ENCODE assay signal across 23 cellular contexts in the genomic region with DNA sequence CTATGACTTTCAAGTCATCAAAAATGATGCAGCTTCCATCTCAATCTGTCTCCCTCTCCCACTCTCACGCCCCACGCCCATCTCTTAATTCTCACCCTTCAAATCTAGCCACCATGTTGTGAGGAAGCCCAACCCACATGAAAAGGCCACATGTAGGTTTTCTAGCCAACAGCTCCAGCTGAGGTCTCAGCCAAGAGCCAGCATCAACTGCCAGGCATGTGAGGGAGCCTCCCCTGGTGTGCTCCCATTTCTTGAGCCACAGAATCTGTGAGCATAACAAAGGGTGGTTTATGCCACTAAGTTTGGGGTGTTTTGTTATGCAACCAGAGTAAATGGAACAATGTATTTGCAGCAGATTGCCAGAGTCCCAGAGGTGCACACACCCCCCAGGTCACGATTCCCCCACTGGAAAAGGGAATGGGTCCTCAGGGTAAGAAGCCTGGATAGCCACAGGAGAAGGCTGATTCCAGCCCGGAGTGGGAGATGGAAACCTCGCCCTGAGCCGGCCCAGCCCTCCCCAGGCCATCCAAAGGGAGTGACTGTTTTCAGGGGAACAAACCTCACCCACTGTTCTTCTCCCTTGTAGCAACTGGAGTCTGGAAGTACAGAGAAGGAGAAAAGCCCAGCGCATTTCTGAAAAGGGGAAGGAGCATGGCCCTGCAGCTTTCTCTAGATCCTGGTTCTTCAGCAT. TPM values are rescaled to one million over a fixed set of nuclear protein-coding genes. Genes with fewer than 3 reads are reported as not detected.
DNase-seq lines count a peak whose midpoint lies in the region; ATAC-seq, FAIRE-seq and TF ChIP-seq lines count a peak whose summit lies in the region.
"Had no signal": no experiment of that assay in that cellular context is flagged by ENCODE, and none has a peak within 500 bp of the region (broad histone marks: within the 10 kb centered on the region; RNA-seq: fewer than 3 reads in every experiment).

No MANE protein-coding gene starts in this region.

- H2AFZ ChIP-seq in IMR-90 (replicated peaks; ENCODE audit: low read length, poor library complexity), result no peak overlapping the region

- no peak overlapping the region for H2BK20ac ChIP-seq in IMR-90 (ENCODE audit: low read depth, low read length)

- no peak overlapping the region for H4K5ac ChIP-seq in IMR-90 (ENCODE audit: low read depth, low read length)

- no TSS peak for BruUV-seq in IMR-90 (replicated peaks; lab: Mats Ljungman, UMichigan)

- intact Hi-C loops in IMR-90 (cut with micrococcal nuclease) (no loop called here), kidney (cut with DNase I) (no loop called here), spleen (cut with DNase I; ENCODE audit: low total_unique reads) (no loop called here)

- H3K18ac ChIP-seq in IMR-90 (ENCODE audit: low read depth, low read length), result no peak overlapping the region

- H3K27ac ChIP-seq in IMR-90 (ENCODE audit: insufficient read depth, low read length), result no peak overlapping the region
- H3K27ac ChIP-seq in RWPE2 (ENCODE audit: poor library complexity, severe bottlenecking), result peak overlapping the region; percentile 66
- H3K27ac ChIP-seq in kidney (ENCODE audit: low read depth in 2 of 2, low read length in 2 of 2), result no peak overlapping the region
- no peak overlapping the region for H3K27ac ChIP-seq in spleen

- H4K8ac ChIP-seq in IMR-90 (ENCODE audit: low read depth in 2 of 2, low read length in 2 of 2), result no peak overlapping the region

- H3K4me3 ChIP-seq in IMR-90 (ENCODE audit: insufficient read depth, low read depth, low read length), result no peak overlapping the region
- no peak overlapping the region for H3K4me3 ChIP-seq in RWPE2 (ENCODE audit: severe bottlenecking)
- H3K4me3 ChIP-seq in kidney (ENCODE audit: low read length in 2 of 2), result no peak overlapping the region
- no peak overlapping the region for H3K4me3 ChIP-seq in spleen
- H3K4me3 ChIP-seq: GM12878, MG63 had no signal

- H3K36me3 ChIP-seq in IMR-90 (ENCODE audit: control insufficient read depth, insufficient read depth, low read length) (no peaks in the 10 kb centered on the region), RWPE2 (ENCODE audit: low read depth) (no peaks in the 10 kb centered on the region), kidney (ENCODE audit: control insufficient read depth in 1 of 2, insufficient read depth in 2 of 2, low read length in 2 of 2) (no peaks in the 10 kb centered on the region), spleen (no peaks in the 10 kb centered on the region)
- H3K36me3 ChIP-seq: MG63 had no signal

- in situ Hi-C loops in IMR-90 (cut with MboI; ENCODE audit: low sequenced_read_pairs), result no loop called here
- in situ Hi-C loops in GM13976 (cut with MboI; ENCODE audit: low sequenced_read_pairs, unreplicated experiment), result no loop called here

- H3K4me1 ChIP-seq in IMR-90 (ENCODE audit: control insufficient read depth, insufficient read depth, low read length) (peaks cover 12% of the 10 kb centered on the region), RWPE2 (ENCODE audit: insufficient read depth, poor library complexity, severe bottlenecking) (peaks cover 10% of the 10 kb centered on the region), kidney (ENCODE audit: control insufficient read depth in 1 of 2, insufficient read depth in 1 of 2, low read depth in 1 of 2, low read length in 2 of 2) (no peaks in the 10 kb centered on the region), spleen (peaks cover 0 to 14% (median 5%) of the 10 kb centered on the region in 6 donors)

- no peak overlapping the region for H2BK15ac ChIP-seq in IMR-90 (ENCODE audit: low read depth, low read length)

- TF ChIP-seq CTCF in IMR-90 (conservative IDR thresholded peaks at IDR 0.05; ENCODE audit: low read depth, low read length), result no peak
- TF ChIP-seq CTCF in RWPE2 (IDR thresholded peaks at IDR 0.05; ENCODE audit: poor library complexity, severe bottlenecking), result no peak
- no peak for TF ChIP-seq CTCF in kidney (IDR thresholded peaks at IDR 0.05; ENCODE audit: borderline replicate concordance, extremely low read depth, insufficient read depth)
- no peak for TF ChIP-seq CTCF in spleen (IDR thresholded peaks at IDR 0.05 in 8 of 11, conservative IDR thresholded peaks at IDR 0.05 in 3 of 11)
- no peak for TF ChIP-seq CTCF in GM13976 (IDR thresholded peaks at IDR 0.05; ENCODE audit: borderline replicate concordance, control extremely low read depth, extremely low read depth, insufficient read depth, missing control alignments)

- no peaks in the 10 kb centered on the region for H3K27me3 ChIP-seq in IMR-90 (ENCODE audit: control insufficient read depth, insufficient read depth, low read length)
- H3K27me3 ChIP-seq in RWPE2 (ENCODE audit: insufficient read depth, poor library complexity, severe bottlenecking), result no peaks in the 10 kb centered on the region
- peaks cover 0 to 19% (median 0%) of the 10 kb centered on the region in 7 donors for H3K27me3 ChIP-seq in spleen (replicated peaks in 1 of 7)
- H3K27me3 ChIP-seq: MG63 had no signal

- no peak overlapping the region for H2AK9ac ChIP-seq in IMR-90 (replicated peaks; ENCODE audit: low read depth, low read length, poor library complexity)

- no peak overlapping the region for H3K14ac ChIP-seq in IMR-90 (replicated peaks; ENCODE audit: low read depth, low read length)

- POLR2A ChIA-PET in IMR-90 (lab: Charles Lee; ENCODE audit: unreplicated experiment), result no interaction called here

- no peaks in the 10 kb centered on the region for H4K20me1 ChIP-seq in IMR-90 (ENCODE audit: insufficient read depth, low read length)

- H4K91ac ChIP-seq in IMR-90 (ENCODE audit: insufficient read depth, low read depth, low read length), result no peak overlapping the region

- H3K56ac ChIP-seq in IMR-90 (ENCODE audit: extremely low read depth, insufficient read depth, low read length), result no peak overlapping the region

- no peaks in the 10 kb centered on the region; the same call in 1 of the 2 replicates for H3K9me1 ChIP-seq in IMR-90 (ENCODE audit: insufficient read depth, low read length)

- no peak overlapping the region for H3K4me2 ChIP-seq in IMR-90 (ENCODE audit: low read depth, low read length)

- H3K23ac ChIP-seq in IMR-90 (ENCODE audit: low read depth, low read length), result no peak overlapping the region

- H2BK120ac ChIP-seq in IMR-90 (ENCODE audit: low read depth, low read length), result no peak overlapping the region

- ATAC-seq in IMR-90 (ENCODE audit: low read depth) (no peak), RWPE2 (ENCODE audit: low read depth) (no peak)
- ATAC-seq: GM12878 had no signal

- no peak for TF ChIP-seq RAD21 in IMR-90 (IDR thresholded peaks at IDR 0.05; ENCODE audit: low read length)

- 0 out of 4 replicates have a peak, but pooled peaks cover 0 to 3% of the 10 kb centered on the region in 2 experiments for H3K79me1 ChIP-seq in IMR-90 (ENCODE audit: low read depth in 1 of 2, low read length in 2 of 2)

- WGBS in IMR-90 (ENCODE audit: extremely low coverage in 2 of 2, insufficient read length in 1 of 2), 2 experiments, result 100% methylated on average over 1 of the region's 7 CpGs; no CpG with 5 or more reads in 1 of the 2 experiments
- WGBS in spleen, 5 donors, result 76 to 98% (median 91%) methylated on average over 7 of the region's 7 CpGs

- peak overlapping the region; percentile 51; the same call in 1 of the 2 replicates for H2AK5ac ChIP-seq in IMR-90 (ENCODE audit: low read depth, low read length)

- TF ChIP-seq POLR2A in IMR-90 (IDR thresholded peaks at IDR 0.05; ENCODE audit: low read depth, low read length) (no peak), spleen (IDR thresholded peaks at IDR 0.05) (no peak)

- FAIRE-seq in kidney (lab: Jason Lieb, UNC), result no peak
- FAIRE-seq: G401.6, GM12878 had no signal

- CTCF ChIA-PET in IMR-90 (lab: Yijun Ruan, JAX), result no interaction called here

- DNase-seq in IMR-90, result no peak
- DNase-seq in RWPE2 (ENCODE audit: low spot score), result no peak
- peak; percentile 29 for DNase-seq in kidney
- peak; percentile 6 for DNase-seq in spleen
- DNase-seq in GF-D8 (lab: John Stamatoyannopoulos, UW), result no peak
- no peak for DNase-seq in NCI-H1930 (lab: John Stamatoyannopoulos, UW)
- DNase-seq in GM13976 (ENCODE audit: low spot score), result no peak
- DNase-seq: C1 segment of cervical spinal cord, Caco-2, KG1, NCI-H1105 treated with DMSO at 0.1 percent for 48 hours, NCI-H146, NCI-H2029, NCI-H446, NCI-H524 treated with DMSO at 0.1 percent for 48 hours, NCI-H774, SHP77 treated with DMSO at 0.1 percent for 48 hours had no signal

- H2BK5ac ChIP-seq in IMR-90 (ENCODE audit: low read depth, low read length, poor library complexity, severe bottlenecking), result no peak overlapping the region

- H3K9me3 ChIP-seq in IMR-90 (ENCODE audit: control insufficient read depth, insufficient read depth, low read length) (peaks cover 23% of the 10 kb centered on the region), RWPE2 (ENCODE audit: severe bottlenecking) (peaks cover 10% of the 10 kb centered on the region), kidney (ENCODE audit: control insufficient read depth in 1 of 2, low read length in 2 of 2) (peaks cover 0 to 17% of the 10 kb centered on the region in 2 donors), spleen (peaks cover 0 to 35% (median 31%) of the 10 kb centered on the region in 8 donors)

- dilution Hi-C loops in IMR-90 (cut with HindIII; ENCODE audit: low sequenced_read_pairs, unreplicated experiment), result no loop called here

- no peak overlapping the region for H3K4ac ChIP-seq in IMR-90 (ENCODE audit: low read depth, low read length)

- no peak overlapping the region for H3K9ac ChIP-seq in IMR-90 (ENCODE audit: low read depth, low read length)
- no peak overlapping the region for H3K9ac ChIP-seq in kidney (ENCODE audit: low read length in 2 of 2)

TF ChIP-seq in IMR-90, 13 proteins besides CTCF, POLR2A, EP300 and RAD21:
- no peak for TF ChIP-seq RCOR1 (IDR thresholded peaks at IDR 0.05; ENCODE audit: insufficient replicate concordance, low read length)
- no peak for TF ChIP-seq NFE2L2 (IDR thresholded peaks at IDR 0.05; ENCODE audit: low read depth, low read length)
- TF ChIP-seq MAFK (IDR thresholded peaks at IDR 0.05; ENCODE audit: low read depth, low read length), result no peak
- TF ChIP-seq BHLHE40 (IDR thresholded peaks at IDR 0.05; ENCODE audit: low read depth, low read length), result no peak

RNA-seq across cellular contexts. Expression of a gene that starts 20.0 kb away (rescaled TPM):
- total RNA-seq in IMR-90 (2012; rRNA removed) (not detected in 2 replicates), kidney (not detected), spleen (not detected)
- polyA plus RNA-seq in IMR-90 (2012; rRNA removed) (not detected in 2 replicates), kidney (ENCODE audit: insufficient read depth, low read depth, low replicate concordance) (not detected), spleen (not detected)
- polyA plus RNA-seq in IMR-90 (2012; cell fraction: cytosol; rRNA removed), result not detected in 2 replicates
- polyA plus RNA-seq in IMR-90 (2012; cell fraction: nucleus; rRNA removed; ENCODE audit: low replicate concordance), result not detected in 2 replicates
- total RNA-seq: A673; Caco-2; CD4-positive, alpha-beta memory T cell; GM12878; PC-3 had no signal
- polyA plus RNA-seq: CD4-positive, alpha-beta memory T cell; GM12878 had no signal

Comparison
In these comparisons a context has a peak if more than half of its experiments do, and no peak if none do; other contexts are left out.
1. DNase-seq: peak in kidney (single experiment) and spleen (single experiment); none in IMR-90 (single experiment), RWPE2 (single experiment), GF-D8 (single experiment), NCI-H1930 (0 of 2) and GM13976 (single experiment).